11 cellular contexts compared by ENCODE assay signal in the genomic region with DNA sequence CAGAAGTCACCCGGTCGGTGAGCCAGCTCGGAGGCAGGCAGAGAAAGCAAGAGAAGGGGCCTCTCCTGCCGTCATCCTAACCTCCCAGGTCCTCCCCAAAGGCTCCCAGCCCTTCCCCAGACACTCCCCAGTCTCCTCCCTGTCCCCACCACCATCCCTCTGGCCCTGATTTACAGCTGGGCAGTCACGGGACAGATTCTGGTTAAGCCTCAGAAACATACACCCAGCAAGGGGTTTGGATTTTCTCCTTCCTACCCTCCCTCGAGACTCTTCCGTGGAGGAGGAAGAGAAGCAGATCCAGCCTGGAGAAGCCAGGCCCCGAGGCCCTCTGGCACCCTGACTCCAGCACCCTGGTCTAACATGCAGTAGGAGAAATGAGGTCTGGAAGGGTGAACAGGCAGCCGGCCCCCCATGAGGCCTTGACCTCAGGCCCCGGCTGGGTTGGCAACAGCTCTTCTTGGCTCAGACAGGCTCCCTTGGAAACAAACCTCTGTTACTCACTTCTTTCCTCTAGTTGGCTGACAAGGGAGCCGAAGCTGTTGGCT.
DNase-seq lines count a peak whose midpoint lies in the region; ATAC-seq, FAIRE-seq and TF ChIP-seq lines count a peak whose summit lies in the region.
"Had no signal": no experiment of that assay in that cellular context is flagged by ENCODE, and none has a peak within 500 bp of the region (broad histone marks: within the 10 kb centered on the region; RNA-seq: fewer than 3 reads in every experiment).

No MANE protein-coding gene starts in this region.

- peaks cover 27% of the 10 kb centered on the region for H3K4me1 ChIP-seq in body of pancreas
- H3K4me1 ChIP-seq in keratinocyte (ENCODE audit: control insufficient read depth, extremely low read depth, insufficient read depth, low read length) = no peaks in the 10 kb centered on the region
- peaks cover 30 to 33% of the 10 kb centered on the region in 2 donors for H3K4me1 ChIP-seq in gastrocnemius medialis
- H3K4me1 ChIP-seq in CD4-positive, alpha-beta memory T cell (ENCODE audit: insufficient read depth, low read length) = no peaks in the 10 kb centered on the region
- no peaks in the 10 kb centered on the region for H3K4me1 ChIP-seq in HAP-1

- ATAC-seq in body of pancreas (peak; percentile 46), gastrocnemius medialis (peak; percentile 56 to 57), GM18870 (IDR thresholded peaks at IDR 0.05; ENCODE audit: unreplicated experiment) (no peak)
- ATAC-seq: naive thymus-derived CD8-positive, alpha-beta T cell had no signal

- H3K36me3 ChIP-seq in body of pancreas (replicated peaks in 1 of 2; ENCODE audit: insufficient read depth in 1 of 2, low read depth in 2 of 2) (no peaks in the 10 kb centered on the region), keratinocyte (ENCODE audit: control insufficient read depth in 2 of 2, extremely low read depth in 1 of 2, insufficient read depth in 2 of 2, low read length in 2 of 2) (no peaks in the 10 kb centered on the region), gastrocnemius medialis (no peaks in the 10 kb centered on the region), HAP-1 (replicated peaks) (no peaks in the 10 kb centered on the region)
- no peaks in the 10 kb centered on the region for H3K36me3 ChIP-seq in CD4-positive, alpha-beta memory T cell (ENCODE audit: insufficient read depth, low read length)

- no peaks in the 10 kb centered on the region for H4K20me1 ChIP-seq in keratinocyte (ENCODE audit: control insufficient read depth, extremely low read depth, insufficient read depth, low read length)

- H3K27ac Mint-ChIP-seq in CD4-positive, alpha-beta memory T cell = no peak overlapping the region
- H3K27ac Mint-ChIP-seq: T-helper 2 cell treated with Interferon-gamma antibody and Interleukin-4, amounts not matched to agents 5 μg/mL and 100 μg/mL, for 36 hours had no signal

- H3K27ac ChIP-seq in body of pancreas (peak overlapping the region; percentile 34 to 79 (median 71)), keratinocyte (ENCODE audit: control insufficient read depth, insufficient read depth, low read length) (no peak overlapping the region), gastrocnemius medialis (peak overlapping the region; percentile 78 to 88 (median 82))
- no peak overlapping the region for H3K27ac ChIP-seq in CD4-positive, alpha-beta memory T cell (ENCODE audit: low read depth, low read length)
- H3K27ac ChIP-seq: KMS-11 had no signal

- peaks cover 0 to 8% (median 7%) of the 10 kb centered on the region in 4 donors for H3K4me1 Mint-ChIP-seq in CD4-positive, alpha-beta memory T cell

- H3K9me1 ChIP-seq in keratinocyte (ENCODE audit: control insufficient read depth, extremely low read depth, insufficient read depth, low read length) = no peaks in the 10 kb centered on the region

- no peak overlapping the region for H3K4me2 ChIP-seq in keratinocyte (ENCODE audit: control insufficient read depth, extremely low read depth, insufficient read depth, low read depth, low read length)
- H3K4me2 ChIP-seq: KMS-11 had no signal

- intact Hi-C loops in body of pancreas (cut with DNase I) = no loop called here
- intact Hi-C loops in gastrocnemius medialis (cut with DNase I; ENCODE audit: low total_unique reads) = loop anchor here (2.0 to 10.0 kb wide), 6 partner anchors 23 to 275 kb away; a partner anchor contains a TSS
- intact Hi-C loops in CD4-positive, alpha-beta memory T cell (cut with micrococcal nuclease) = no loop called here

- no peaks in the 10 kb centered on the region for H3K27me3 ChIP-seq in body of pancreas
- peaks cover 25% of the 10 kb centered on the region for H3K27me3 ChIP-seq in keratinocyte (ENCODE audit: control insufficient read depth, extremely low read depth, insufficient read depth, low read length)
- no peaks in the 10 kb centered on the region for H3K27me3 ChIP-seq in gastrocnemius medialis
- H3K27me3 ChIP-seq in CD4-positive, alpha-beta memory T cell (ENCODE audit: insufficient read depth, low read length) = no peaks in the 10 kb centered on the region
- no peaks in the 10 kb centered on the region for H3K27me3 ChIP-seq in HAP-1 (ENCODE audit: low read depth)

- H3K9ac ChIP-seq in keratinocyte (ENCODE audit: control insufficient read depth, extremely low read depth, insufficient read depth, low read length) = no peak overlapping the region
- H3K9ac ChIP-seq: KMS-11 had no signal

- peak overlapping the region; percentile 61 for H2AFZ ChIP-seq in keratinocyte (ENCODE audit: control insufficient read depth, low read length)

- WGBS in body of pancreas, 2 donors = 42 to 57% methylated on average over 11 of the region's 11 CpGs

- H3K4me3 Mint-ChIP-seq in CD4-positive, alpha-beta memory T cell = no peak overlapping the region
- H3K4me3 Mint-ChIP-seq: naive thymus-derived CD8-positive, alpha-beta T cell; T-helper 2 cell treated with Interferon-gamma antibody and Interleukin-4, amounts not matched to agents 5 μg/mL and 100 μg/mL, for 36 hours had no signal

- in situ Hi-C loops in gastrocnemius medialis (cut with MboI; ENCODE audit: low sequenced_read_pairs in 4 of 4) (loop anchor here in 1 of 4 donors (10.0 kb wide), 1 partner anchor 133 kb away; no protein-coding TSS in a partner anchor), HAP-1 (cut with MboI; ENCODE audit: low sequenced_read_pairs) (no loop called here)

- H3K4me3 ChIP-seq in body of pancreas (no peak overlapping the region), keratinocyte (ENCODE audit: control insufficient read depth in 2 of 3, extremely low read depth in 1 of 3, insufficient read depth in 2 of 3, low read depth in 1 of 3, low read length in 3 of 3) (no peak overlapping the region), gastrocnemius medialis (peak overlapping the region in 1 of 4 donors; percentile 0), HAP-1 (no peak overlapping the region)
- H3K4me3 ChIP-seq in CD4-positive, alpha-beta memory T cell (ENCODE audit: low read length in 2 of 2) = no peak overlapping the region

- dilution Hi-C loops in keratinocyte (cut with MboI; ENCODE audit: extremely low pct_ligation_motif_present, low sequenced_read_pairs) = no loop called here

- peaks cover under 1 to 5% of the 10 kb centered on the region in 2 donors for H3K27me3 Mint-ChIP-seq in CD4-positive, alpha-beta memory T cell

- peak; percentile 72 for DNase-seq in H54 (ENCODE audit: insufficient read length, low spot score)
- DNase-seq in body of pancreas = peak in 2 of 4 donors; percentile 43 to 45
- no peak for DNase-seq in keratinocyte (ENCODE audit: low read depth, low spot score)
- peak; percentile 33 to 58 for DNase-seq in gastrocnemius medialis
- DNase-seq in CD4-positive, alpha-beta memory T cell = no peak
- no peak for DNase-seq in DMS53 treated with DMSO at 0.1 percent for 48 hours (lab: John Stamatoyannopoulos, UW; ENCODE audit: unreplicated experiment)
- no peak for DNase-seq in HAP-1 (ENCODE audit: low spot score in 2 of 2)
- DNase-seq: naive thymus-derived CD8-positive, alpha-beta T cell had no signal

- CTCF ChIA-PET in CD4-positive, alpha-beta memory T cell (lab: Charles Lee; ENCODE audit: partially characterized antibody) = no interaction called here

- H3K9me3 Mint-ChIP-seq in CD4-positive, alpha-beta memory T cell = no peaks in the 10 kb centered on the region
- H3K9me3 Mint-ChIP-seq: naive thymus-derived CD8-positive, alpha-beta T cell; T-helper 2 cell treated with Interferon-gamma antibody and Interleukin-4, amounts not matched to agents 5 μg/mL and 100 μg/mL, for 36 hours had no signal

- POLR2A ChIA-PET in CD4-positive, alpha-beta memory T cell (lab: Charles Lee; ENCODE audit: partially characterized antibody) = no interaction called here

- TF ChIP-seq CTCF in body of pancreas (IDR thresholded peaks at IDR 0.05) (no peak), keratinocyte (optimal IDR thresholded peaks at IDR 0.05 in 1 of 3, IDR thresholded peaks at IDR 0.05 in 1 of 3, conservative IDR thresholded peaks at IDR 0.05 in 1 of 3; ENCODE audit: extremely low read depth in 1 of 3, insufficient read depth in 2 of 3, low read length in 3 of 3) (no peak), gastrocnemius medialis (IDR thresholded peaks at IDR 0.05 in 4 of 5, conservative IDR thresholded peaks at IDR 0.05 in 1 of 5) (no peak)

- FAIRE-seq in H54 (lab: Jason Lieb, UNC) = no peak
- no peak for FAIRE-seq in keratinocyte (lab: Jason Lieb, UNC)

- H3K9me3 ChIP-seq in body of pancreas (no peaks in the 10 kb centered on the region), keratinocyte (ENCODE audit: control insufficient read depth, low read depth, low read length) (no peaks in the 10 kb centered on the region), gastrocnemius medialis (no peaks in the 10 kb centered on the region), HAP-1 (no peaks in the 10 kb centered on the region)
- no peaks in the 10 kb centered on the region for H3K9me3 ChIP-seq in CD4-positive, alpha-beta memory T cell (ENCODE audit: control insufficient read depth in 1 of 2, low read length in 2 of 2)

- H3K36me3 Mint-ChIP-seq in CD4-positive, alpha-beta memory T cell = no peaks in the 10 kb centered on the region
- H3K36me3 Mint-ChIP-seq: naive thymus-derived CD8-positive, alpha-beta T cell had no signal

- no peak for TF ChIP-seq POLR2A in H54 (IDR thresholded peaks at IDR 0.05; ENCODE audit: low read depth, low read length)
- no peak for TF ChIP-seq POLR2A in body of pancreas (IDR thresholded peaks at IDR 0.05)
- TF ChIP-seq POLR2A in gastrocnemius medialis (IDR thresholded peaks at IDR 0.05) = peak; percentile 44 to 47

- no peaks in the 10 kb centered on the region for H3K79me2 ChIP-seq in keratinocyte (ENCODE audit: control insufficient read depth, insufficient read depth, low read length)

Comparison
In these comparisons a context has a peak if more than half of its experiments do, and no peak if none do; other contexts are left out.
1. DNase-seq: peak in H54 (single experiment) and gastrocnemius medialis (2 of 2); none in keratinocyte (single experiment), CD4-positive, alpha-beta memory T cell (0 of 5), DMS53 treated with DMSO at 0.1 percent for 48 hours (single experiment) and HAP-1 (0 of 2).
2. POLR2A ChIP-seq: peak in gastrocnemius medialis (2 of 2); none in H54 (single experiment) and body of pancreas (0 of 3).
3. H3K27ac ChIP-seq: peak in body of pancreas (4 of 4) and gastrocnemius medialis (4 of 4); none in keratinocyte (single experiment) and CD4-positive, alpha-beta memory T cell (single experiment).